In genomic region chr17:7471729-7472128, GRCh38 we compare ENCODE assay signal across 2 cellular contexts.
TF ChIP-seq lines count a peak whose summit lies in the region.

No MANE protein-coding gene starts in this region.

TF ChIP-seq in HepG2, 621 proteins besides CTCF, POLR2A, EP300 and RAD21 (continues in another document):
- TF ChIP-seq ZNF776 (CRISPR knock-in tag; IDR thresholded peaks at IDR 0.05) (no peak), ZFP91 (CRISPR knock-in tag; IDR thresholded peaks at IDR 0.05; ENCODE audit: borderline replicate concordance) (no peak), IKZF1 (IDR thresholded peaks at IDR 0.05) (no peak), CSRNP2 (CRISPR knock-in tag; conservative IDR thresholded peaks at IDR 0.05; ENCODE audit: low read depth) (no peak), ZNF275 (CRISPR knock-in tag; IDR thresholded peaks at IDR 0.05; ENCODE audit: borderline replicate concordance) (no peak), ZNF512 (CRISPR knock-in tag; IDR thresholded peaks at IDR 0.05) (no peak), ZNF878 (CRISPR knock-in tag; IDR thresholded peaks at IDR 0.05) (no peak), HMGXB4 (CRISPR knock-in tag; IDR thresholded peaks at IDR 0.05; ENCODE audit: borderline replicate concordance in 1 of 2, low read depth in 1 of 2) (no peak), PLRG1 (conservative IDR thresholded peaks at IDR 0.05) (no peak), TFDP2 (CRISPR knock-in tag; IDR thresholded peaks at IDR 0.05) (no peak), THAP8 (CRISPR knock-in tag; IDR thresholded peaks at IDR 0.05; ENCODE audit: borderline replicate concordance) (no peak), MTERF4 (CRISPR knock-in tag; IDR thresholded peaks at IDR 0.05) (no peak), TCF12 (IDR thresholded peaks at IDR 0.05) (no peak), TCF12 (CRISPR knock-in tag; IDR thresholded peaks at IDR 0.05) (no peak), ZNF30 (CRISPR knock-in tag; IDR thresholded peaks at IDR 0.05) (no peak)

TF ChIP-seq in WTC11, 78 proteins besides CTCF, POLR2A, EP300 and RAD21:
- TF ChIP-seq ZNF232 (CRISPR knock-in tag; IDR thresholded peaks at IDR 0.05) (no peak), NR3C1 (CRISPR knock-in tag; conservative IDR thresholded peaks at IDR 0.05; ENCODE audit: low read depth) (no peak), MXD4 (CRISPR knock-in tag; IDR thresholded peaks at IDR 0.05; ENCODE audit: borderline replicate concordance) (no peak), RELA (CRISPR knock-in tag; IDR thresholded peaks at IDR 0.05; ENCODE audit: borderline replicate concordance) (no peak), ZNF671 (CRISPR knock-in tag; IDR thresholded peaks at IDR 0.05) (no peak), NFATC4 (CRISPR knock-in tag; IDR thresholded peaks at IDR 0.05) (no peak), ERG (CRISPR knock-in tag; IDR thresholded peaks at IDR 0.05) (no peak), TP53 (CRISPR knock-in tag; IDR thresholded peaks at IDR 0.05) (no peak), PREB (CRISPR knock-in tag; IDR thresholded peaks at IDR 0.05; ENCODE audit: borderline replicate concordance) (no peak), ZNF138 (CRISPR knock-in tag; conservative IDR thresholded peaks at IDR 0.05) (no peak), ESRRA (CRISPR knock-in tag; IDR thresholded peaks at IDR 0.05; ENCODE audit: borderline replicate concordance) (no peak), CREB1 (CRISPR knock-in tag; IDR thresholded peaks at IDR 0.05) (no peak), ZNF425 (CRISPR knock-in tag; conservative IDR thresholded peaks at IDR 0.05) (no peak), ZNF317 (CRISPR knock-in tag; IDR thresholded peaks at IDR 0.05; ENCODE audit: borderline replicate concordance, low read depth) (no peak), GRHL2 (CRISPR knock-in tag; IDR thresholded peaks at IDR 0.05; ENCODE audit: insufficient replicate concordance, severe bottlenecking) (no peak)
TF ChIP-seq in WTC11: peak in this region for 0.
